In the genomic region with DNA sequence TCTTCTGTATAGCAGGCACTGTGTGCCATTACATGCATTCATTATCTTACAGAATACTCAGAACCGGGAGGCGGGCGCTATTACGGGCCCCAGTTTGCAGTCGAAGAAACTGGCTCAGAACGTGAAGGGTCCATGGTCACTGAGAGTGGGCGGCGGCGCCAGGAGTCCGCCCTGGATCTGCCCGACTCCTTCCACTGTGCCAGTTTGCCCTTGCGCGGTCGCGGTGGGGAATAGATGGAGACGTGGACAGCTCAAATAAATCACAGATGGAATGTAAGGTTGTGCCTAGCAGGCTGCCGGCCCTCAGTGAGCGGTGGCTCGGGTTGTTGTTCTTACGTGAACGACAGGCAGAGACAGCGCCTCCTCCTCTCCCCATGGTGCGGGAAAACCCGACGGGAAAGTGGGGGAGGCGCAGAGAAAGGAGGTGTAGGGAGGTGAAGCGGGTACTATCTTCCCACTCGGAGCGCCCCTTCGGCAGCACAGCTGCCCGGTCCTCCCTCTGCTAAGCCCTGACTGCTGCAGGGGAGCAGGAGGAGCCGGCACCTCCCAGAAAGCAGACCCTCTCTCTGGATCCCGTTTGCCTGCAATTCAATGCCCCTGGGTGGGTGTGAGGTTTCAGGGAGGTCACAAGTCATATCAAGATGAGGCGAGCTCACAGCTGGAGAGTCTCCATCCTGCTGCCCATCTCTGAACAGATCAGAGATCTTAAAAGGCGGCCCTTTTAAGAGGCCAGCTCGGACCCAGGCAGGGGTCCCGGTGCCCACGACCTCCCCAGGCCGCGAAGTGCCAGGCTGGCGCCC, we compare ENCODE assay signal across 8 cellular contexts. TPM values are rescaled to one million over a fixed set of nuclear protein-coding genes. Genes with fewer than 3 reads are reported as not detected.
DNase-seq lines count a peak whose midpoint lies in the region; ATAC-seq and TF ChIP-seq lines count a peak whose summit lies in the region.

No MANE protein-coding gene starts in this region.

- no peaks in the 10 kb centered on the region for H3K4me1 ChIP-seq in parathyroid adenoma

- H3K4me3 Mint-ChIP-seq in activated T-helper 1 cell treated with anti-CD3 and anti-CD28 coated beads, Interleukin-12 subunit alpha, Interleukin-12 subunit beta, Interleukin-2, Interleukin-4 antibody, amounts not matched to agents 30 ng/mL and 10 ng/mL and 1 ng/mL, durations not matched to agents 14 hours and 24 hours and 36 hours = peak overlapping the region; percentile 78

- peaks cover 13% of the 10 kb centered on the region for H3K27me3 Mint-ChIP-seq in activated T-helper 1 cell treated with anti-CD3 and anti-CD28 coated beads, Interleukin-12 subunit alpha, Interleukin-12 subunit beta, Interleukin-2, Interleukin-4 antibody, amounts not matched to agents 30 ng/mL and 10 ng/mL and 1 ng/mL, durations not matched to agents 14 hours and 24 hours and 36 hours (ENCODE audit: insufficient read depth)

- H3K4me3 ChIP-seq in parathyroid adenoma (ENCODE audit: low read depth, low read length) = peak overlapping the region; percentile 25

- H3K36me3 ChIP-seq in parathyroid adenoma (ENCODE audit: control insufficient read depth, insufficient read depth, low read length) = no peaks in the 10 kb centered on the region

- no peak overlapping the region for H3K9ac ChIP-seq in parathyroid adenoma

- peaks cover 4% of the 10 kb centered on the region for H3K27me3 ChIP-seq in parathyroid adenoma (ENCODE audit: control insufficient read depth, insufficient read depth, low read length)

- peak overlapping the region; percentile 84 for H2AFZ ChIP-seq in parathyroid adenoma

- no peak overlapping the region for H3K27ac ChIP-seq in parathyroid adenoma

- H3K36me3 Mint-ChIP-seq in activated T-helper 1 cell treated with anti-CD3 and anti-CD28 coated beads, Interleukin-12 subunit alpha, Interleukin-12 subunit beta, Interleukin-2, Interleukin-4 antibody, amounts not matched to agents 30 ng/mL and 10 ng/mL and 1 ng/mL, durations not matched to agents 14 hours and 24 hours and 36 hours (ENCODE audit: low read depth) = peaks cover 10% of the 10 kb centered on the region

- DNase-seq in DMS53 treated with DMSO at 0.1 percent for 48 hours (lab: John Stamatoyannopoulos, UW; ENCODE audit: unreplicated experiment) = peak; percentile 26
- DNase-seq in NCI-H1092 treated with DMSO at 0.1 percent for 48 hours (lab: John Stamatoyannopoulos, UW) = peak; percentile 73
- no peak for DNase-seq in activated T-helper 1 cell treated with anti-CD3 and anti-CD28 coated beads, Interleukin-12 subunit alpha, Interleukin-12 subunit beta, Interleukin-2, Interleukin-4 antibody, amounts not matched to agents 30 ng/mL and 10 ng/mL and 1 ng/mL, durations not matched to agents 14 hours and 24 hours and 36 hours (ENCODE audit: low spot score)
- peak in 38 of 42 donors; percentile 21 to 80 (median 56) for DNase-seq in head of caudate nucleus
- DNase-seq in iPS-NIHi11 (ENCODE audit: low spot score) = no peak

- H3K9me3 ChIP-seq in parathyroid adenoma (ENCODE audit: control insufficient read depth, low read length) = no peaks in the 10 kb centered on the region

- ATAC-seq in GM18520 (IDR thresholded peaks at IDR 0.05; ENCODE audit: unreplicated experiment) (no peak), HG02938 (IDR thresholded peaks at IDR 0.05; ENCODE audit: unreplicated experiment) (no peak)

- H3K9me3 Mint-ChIP-seq in activated T-helper 1 cell treated with anti-CD3 and anti-CD28 coated beads, Interleukin-12 subunit alpha, Interleukin-12 subunit beta, Interleukin-2, Interleukin-4 antibody, amounts not matched to agents 30 ng/mL and 10 ng/mL and 1 ng/mL, durations not matched to agents 14 hours and 24 hours and 36 hours = no peaks in the 10 kb centered on the region

- intact Hi-C loops in activated T-helper 1 cell treated with anti-CD3 and anti-CD28 coated beads, Interleukin-12 subunit alpha, Interleukin-12 subunit beta, Interleukin-2, Interleukin-4 antibody, amounts not matched to agents 30 ng/mL and 10 ng/mL and 1 ng/mL, durations not matched to agents 14 hours and 24 hours and 36 hours (cut with micrococcal nuclease) = loop anchor here (1.0 to 5.0 kb wide), 9 partner anchors 22 to 219 kb away; a partner anchor contains a TSS
- intact Hi-C loops in head of caudate nucleus (cut with DNase I) = loop anchor here (2.0 to 10.0 kb wide), 3 partner anchors 57 to 154 kb away; a partner anchor contains a TSS

- peak overlapping the region; percentile 83 for H3K27ac Mint-ChIP-seq in activated T-helper 1 cell treated with anti-CD3 and anti-CD28 coated beads, Interleukin-12 subunit alpha, Interleukin-12 subunit beta, Interleukin-2, Interleukin-4 antibody, amounts not matched to agents 30 ng/mL and 10 ng/mL and 1 ng/mL, durations not matched to agents 14 hours and 24 hours and 36 hours

- H3K79me2 ChIP-seq in parathyroid adenoma = no peaks in the 10 kb centered on the region

- H3K4me2 ChIP-seq in parathyroid adenoma (ENCODE audit: low read length) = peak overlapping the region; percentile 62

- no peak for TF ChIP-seq CTCF in parathyroid adenoma (IDR thresholded peaks at IDR 0.05)

- peaks cover 45% of the 10 kb centered on the region for H3K4me1 Mint-ChIP-seq in activated T-helper 1 cell treated with anti-CD3 and anti-CD28 coated beads, Interleukin-12 subunit alpha, Interleukin-12 subunit beta, Interleukin-2, Interleukin-4 antibody, amounts not matched to agents 30 ng/mL and 10 ng/mL and 1 ng/mL, durations not matched to agents 14 hours and 24 hours and 36 hours (ENCODE audit: low read depth)

RNA-seq across cellular contexts. Expression of a gene that starts 1.1 kb away (rescaled TPM):
- 20.4 and 22.3 TPM in 2 replicates for total RNA-seq in activated T-helper 1 cell treated with anti-CD3 and anti-CD28 coated beads, Interleukin-12 subunit alpha, Interleukin-12 subunit beta, Interleukin-2, Interleukin-4 antibody, amounts not matched to agents 30 ng/mL and 10 ng/mL and 1 ng/mL, durations not matched to agents 14 hours and 24 hours and 36 hours

RNA-seq across cellular contexts. Expression of a gene that starts 57.5 kb away (rescaled TPM):
- 196 and 201 TPM in 2 replicates for total RNA-seq in activated T-helper 1 cell treated with anti-CD3 and anti-CD28 coated beads, Interleukin-12 subunit alpha, Interleukin-12 subunit beta, Interleukin-2, Interleukin-4 antibody, amounts not matched to agents 30 ng/mL and 10 ng/mL and 1 ng/mL, durations not matched to agents 14 hours and 24 hours and 36 hours

RNA-seq across cellular contexts. Expression of a gene that starts 58.0 kb away (rescaled TPM):
- total RNA-seq in activated T-helper 1 cell treated with anti-CD3 and anti-CD28 coated beads, Interleukin-12 subunit alpha, Interleukin-12 subunit beta, Interleukin-2, Interleukin-4 antibody, amounts not matched to agents 30 ng/mL and 10 ng/mL and 1 ng/mL, durations not matched to agents 14 hours and 24 hours and 36 hours = 50.2 and 56.0 TPM in 2 replicates

Comparison
In these comparisons a context has a peak if more than half of its experiments do, and no peak if none do; other contexts are left out.
1. DNase-seq: peak in DMS53 treated with DMSO at 0.1 percent for 48 hours (single experiment), NCI-H1092 treated with DMSO at 0.1 percent for 48 hours (single experiment) and head of caudate nucleus (38 of 42); none in activated T-helper 1 cell treated with anti-CD3 and anti-CD28 coated beads, Interleukin-12 subunit alpha, Interleukin-12 subunit beta, Interleukin-2, Interleukin-4 antibody, amounts not matched to agents 30 ng/mL and 10 ng/mL and 1 ng/mL, durations not matched to agents 14 hours and 24 hours and 36 hours (single experiment) and iPS-NIHi11 (single experiment).